In genomic region chr21:25362375-25363267, GRCh38 we compare ENCODE assay signal across 18 cellular contexts.
DNase-seq lines count a peak whose midpoint lies in the region; ATAC-seq, FAIRE-seq and TF ChIP-seq lines count a peak whose summit lies in the region.
"Had no signal": no experiment of that assay in that cellular context is flagged by ENCODE, and none has a peak within 500 bp of the region (broad histone marks: within the 10 kb centered on the region; RNA-seq: fewer than 3 reads in every experiment).

No MANE protein-coding gene starts in this region.

- no peak for DNase-seq in activated naive CD4-positive, alpha-beta T cell treated with anti-CD3 and anti-CD28 coated beads, Interleukin-2, amount 10 ng/mL, durations not matched to agents 7 days and 5 days
- DNase-seq in GM12878 (ENCODE audit: low read depth, low spot score) (no peak), urothelium cell line (ENCODE audit: low spot score) (no peak), endodermal cell (no peak)
- DNase-seq: CD4-positive, CD25-positive, alpha-beta regulatory T cell; EL; GM23248; MG63; NCI-H1105; NCI-H1694; NCI-H510A treated with DMSO at 0.1 percent for 48 hours had no signal

- 80% methylated on average over 15 of the region's 15 CpGs for WGBS in GM12878 (ENCODE audit: insufficient coverage, insufficient replicate concordance, low lambda C conversion rate, missing lambda C conversion rate)
- WGBS in endodermal cell (ENCODE audit: insufficient coverage in 1 of 2, insufficient read length in 1 of 2), 2 experiments, result 91 to 96% methylated on average over 7 to 15 of the region's 15 CpGs

- POLR2A ChIA-PET in GM12878 (lab: Charles Lee), result no interaction called here

- BruUV-seq in GM12878 (replicated peaks; lab: Mats Ljungman, UMichigan), result no TSS peak

- no peaks in the 10 kb centered on the region for H3K27me3 ChIP-seq in GM12878 (replicated peaks in 1 of 2; ENCODE audit: control insufficient read depth in 2 of 2, insufficient read depth in 2 of 2, low read length in 1 of 2)
- no peaks in the 10 kb centered on the region for H3K27me3 ChIP-seq in endodermal cell (ENCODE audit: control insufficient read depth, insufficient read depth, low read length, poor library complexity, severe bottlenecking)
- H3K27me3 ChIP-seq: MG63 had no signal

- TF ChIP-seq RAD21 in GM12878 (IDR thresholded peaks at IDR 0.05; ENCODE audit: insufficient read depth, low read depth, low read length), result no peak

- no peaks in the 10 kb centered on the region for H3K36me3 ChIP-seq in GM12878 (ENCODE audit: control insufficient read depth in 2 of 2, insufficient read depth in 2 of 2, low read length in 1 of 2)
- H3K36me3 ChIP-seq in endodermal cell (ENCODE audit: control insufficient read depth, insufficient read depth, low read length), result no peaks in the 10 kb centered on the region
- H3K36me3 ChIP-seq: MG63 had no signal

- H3K9me3 ChIP-seq in GM12878 (replicated peaks; ENCODE audit: control insufficient read depth, insufficient read depth, low read length) (no peaks in the 10 kb centered on the region; the same call in 2 of the 3 replicates), endodermal cell (ENCODE audit: control insufficient read depth, low read length) (no peaks in the 10 kb centered on the region)
- H3K9me3 ChIP-seq: MG63 had no signal

- H3K4me3 ChIP-seq in GM12878 (no peak overlapping the region), endodermal cell (ENCODE audit: low read length) (no peak overlapping the region)
- H3K4me3 ChIP-seq: GM23248, MG63 had no signal

- H3K4me2 ChIP-seq in GM12878 (ENCODE audit: control insufficient read depth, insufficient read depth), result no peak overlapping the region

- H3K4me3 Mint-ChIP-seq in activated naive CD4-positive, alpha-beta T cell treated with anti-CD3 and anti-CD28 coated beads, Interleukin-2, amount 50 U/mL, for 24 hours, result no peak overlapping the region
- no peak overlapping the region for H3K4me3 Mint-ChIP-seq in activated naive CD4-positive, alpha-beta T cell treated with anti-CD3 and anti-CD28 coated beads, Interleukin-2, amount 10 ng/mL, durations not matched to agents 7 days and 5 days
- H3K4me3 Mint-ChIP-seq in endodermal cell, result no peak overlapping the region
- H3K4me3 Mint-ChIP-seq: B cell; CD4-positive, CD25-positive, alpha-beta regulatory T cell had no signal

- H3K4me1 ChIP-seq in GM12878 (ENCODE audit: control insufficient read depth, insufficient read depth, low read length) (no peaks in the 10 kb centered on the region), endodermal cell (ENCODE audit: control insufficient read depth, insufficient read depth, low read length) (no peaks in the 10 kb centered on the region)

- no peak for TF ChIP-seq POLR2A in GM12878 (IDR thresholded peaks at IDR 0.05; ENCODE audit: low read depth, low read length)

- no peaks in the 10 kb centered on the region for H4K20me1 ChIP-seq in GM12878 (ENCODE audit: control insufficient read depth, insufficient read depth)

- intact Hi-C loops in GM12878 (cut with micrococcal nuclease; ENCODE audit: unreplicated experiment), result no loop called here

- RAD21 ChIA-PET in GM12878 (lab: Charles Lee; ENCODE audit: unreplicated experiment), result no interaction called here

- in situ Hi-C loops in GM12878 (cut with MboI), result no loop called here

- TF ChIP-seq CTCF in GM12878 (IDR thresholded peaks at IDR 0.05 in 2 of 3, conservative IDR thresholded peaks at IDR 0.05 in 1 of 3; ENCODE audit: control insufficient read depth in 2 of 3, extremely low read depth in 1 of 3, insufficient read depth in 1 of 3, low read depth in 3 of 3, low read length in 3 of 3) (no peak), endodermal cell (conservative IDR thresholded peaks at IDR 0.05) (no peak)

- TF ChIP-seq EP300 in GM12878 (IDR thresholded peaks at IDR 0.05; ENCODE audit: borderline replicate concordance in 1 of 2, control insufficient read depth in 1 of 2, low read depth in 2 of 2, low read length in 2 of 2), result no peak

- CTCF ChIA-PET in activated naive CD4-positive, alpha-beta T cell treated with anti-CD3 and anti-CD28 coated beads, Interleukin-2, amount 10 ng/mL, durations not matched to agents 7 days and 5 days (lab: Charles Lee), result interaction anchor here (0.6 kb wide), 1 partner anchor 345 kb away, joined by 3 read pairs; no protein-coding TSS in a partner anchor
- CTCF ChIA-PET in GM12878 (lab: Yijun Ruan, JAX), result interaction anchor here (0.8 kb wide), 1 partner anchor 23 kb away, joined by 3 read pairs; no protein-coding TSS in a partner anchor

- H3K9ac ChIP-seq in GM12878 (ENCODE audit: control insufficient read depth, insufficient read depth, low read length) (no peak overlapping the region), endodermal cell (ENCODE audit: extremely low read depth, low read length, poor library complexity, severe bottlenecking) (no peak overlapping the region)
- H3K9ac ChIP-seq: GM23248 had no signal

- peak overlapping the region; percentile 24 for H3K27ac Mint-ChIP-seq in activated naive CD4-positive, alpha-beta T cell treated with anti-CD3 and anti-CD28 coated beads, Interleukin-2, amount 50 U/mL, for 24 hours
- H3K27ac Mint-ChIP-seq in activated naive CD4-positive, alpha-beta T cell treated with anti-CD3 and anti-CD28 coated beads, Interleukin-2, amount 10 ng/mL, durations not matched to agents 7 days and 5 days, result no peak overlapping the region
- H3K27ac Mint-ChIP-seq in endodermal cell, result no peak overlapping the region
- H3K27ac Mint-ChIP-seq: B cell; CD4-positive, CD25-positive, alpha-beta regulatory T cell had no signal

- no peak overlapping the region for H2AFZ ChIP-seq in GM12878 (ENCODE audit: control insufficient read depth, low read depth, low read length)
- H2AFZ ChIP-seq: GM23248 had no signal

- SMC1A ChIA-PET in GM12878 (lab: Charles Lee; ENCODE audit: uncharacterized antibody, unreplicated experiment), result interaction anchor here (1.0 kb wide), 1 partner anchor 9 kb away, joined by 3 read pairs; no protein-coding TSS in a partner anchor

- peaks cover 1% of the 10 kb centered on the region for H3K27me3 Mint-ChIP-seq in activated naive CD4-positive, alpha-beta T cell treated with anti-CD3 and anti-CD28 coated beads, Interleukin-2, amount 50 U/mL, for 24 hours
- peaks cover 3% of the 10 kb centered on the region for H3K27me3 Mint-ChIP-seq in activated naive CD4-positive, alpha-beta T cell treated with anti-CD3 and anti-CD28 coated beads, Interleukin-2, amount 10 ng/mL, durations not matched to agents 7 days and 5 days
- H3K27me3 Mint-ChIP-seq in endodermal cell (ENCODE audit: insufficient read depth), result no peaks in the 10 kb centered on the region
- H3K27me3 Mint-ChIP-seq: B cell had no signal

- H3K27ac ChIP-seq in GM12878 (ENCODE audit: control insufficient read depth, insufficient read depth) (no peak overlapping the region), endodermal cell (ENCODE audit: low read depth, low read length) (no peak overlapping the region)
- H3K27ac ChIP-seq: GM23248 had no signal

- peak; percentile 41 for ATAC-seq in HG02885 (IDR thresholded peaks at IDR 0.05; ENCODE audit: poor library complexity, unreplicated experiment)
- ATAC-seq in GM12878, result peak; percentile 69
- ATAC-seq in GM21529 (IDR thresholded peaks at IDR 0.05; ENCODE audit: unreplicated experiment), result no peak
- ATAC-seq: HCT116, HepG2, Panc1 had no signal

- no peak for FAIRE-seq in GM12878 (lab: Jason Lieb, UNC)
- FAIRE-seq in urothelium cell line (lab: Jason Lieb, UNC), result peak; percentile 50
- FAIRE-seq: HepG2 had no signal

- no peaks in the 10 kb centered on the region for H3K9me3 Mint-ChIP-seq in activated naive CD4-positive, alpha-beta T cell treated with anti-CD3 and anti-CD28 coated beads, Interleukin-2, amount 50 U/mL, for 24 hours
- no peaks in the 10 kb centered on the region for H3K9me3 Mint-ChIP-seq in activated naive CD4-positive, alpha-beta T cell treated with anti-CD3 and anti-CD28 coated beads, Interleukin-2, amount 10 ng/mL, durations not matched to agents 7 days and 5 days
- H3K9me3 Mint-ChIP-seq in endodermal cell, result no peaks in the 10 kb centered on the region

- H3K4me1 Mint-ChIP-seq in activated naive CD4-positive, alpha-beta T cell treated with anti-CD3 and anti-CD28 coated beads, Interleukin-2, amount 50 U/mL, for 24 hours, result peaks cover 7% of the 10 kb centered on the region
- H3K4me1 Mint-ChIP-seq in activated naive CD4-positive, alpha-beta T cell treated with anti-CD3 and anti-CD28 coated beads, Interleukin-2, amount 10 ng/mL, durations not matched to agents 7 days and 5 days, result no peaks in the 10 kb centered on the region
- H3K4me1 Mint-ChIP-seq in endodermal cell, result peaks cover 3% of the 10 kb centered on the region
- H3K4me1 Mint-ChIP-seq: B cell; CD4-positive, CD25-positive, alpha-beta regulatory T cell had no signal

- no peaks in the 10 kb centered on the region for H3K36me3 Mint-ChIP-seq in activated naive CD4-positive, alpha-beta T cell treated with anti-CD3 and anti-CD28 coated beads, Interleukin-2, amount 50 U/mL, for 24 hours
- no peaks in the 10 kb centered on the region for H3K36me3 Mint-ChIP-seq in activated naive CD4-positive, alpha-beta T cell treated with anti-CD3 and anti-CD28 coated beads, Interleukin-2, amount 10 ng/mL, durations not matched to agents 7 days and 5 days
- H3K36me3 Mint-ChIP-seq in endodermal cell (ENCODE audit: low read depth), result no peaks in the 10 kb centered on the region
- H3K36me3 Mint-ChIP-seq: CD4-positive, CD25-positive, alpha-beta regulatory T cell had no signal

- H3K79me2 ChIP-seq in GM12878 (ENCODE audit: control insufficient read depth, insufficient read depth, low read length), result no peaks in the 10 kb centered on the region

TF ChIP-seq in GM12878, 131 proteins besides CTCF, POLR2A, EP300 and RAD21:
- TF ChIP-seq JUNB (IDR thresholded peaks at IDR 0.05) (no peak), RUNX3 (IDR thresholded peaks at IDR 0.05; ENCODE audit: low read length) (peak; percentile 41; the same call in 1 of the 2 replicates)
